Comparison of ENCODE assay signal across 21 cellular contexts in the genomic region with DNA sequence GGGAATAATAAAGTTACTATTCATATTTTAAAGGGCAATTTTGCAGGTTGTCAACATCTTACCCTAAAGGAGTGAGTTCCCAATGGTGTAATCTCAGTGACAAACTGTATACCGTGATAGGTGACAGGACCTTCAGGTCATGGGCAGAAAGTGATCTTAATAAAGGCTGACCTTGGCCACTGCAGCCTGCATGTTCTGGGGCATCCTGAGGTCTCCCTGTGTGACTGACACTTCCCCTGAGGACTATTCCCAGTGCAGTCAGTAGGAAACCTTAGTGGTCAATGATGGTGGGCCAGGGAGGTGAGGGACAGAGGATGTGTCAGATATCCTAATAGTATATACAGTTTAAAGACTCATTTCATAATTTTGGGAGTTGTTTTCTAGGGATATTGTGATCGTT.
"Had no signal": no experiment of that assay in that cellular context is flagged by ENCODE, and none has a peak within 500 bp of the region (broad histone marks: within the 10 kb centered on the region; RNA-seq: fewer than 3 reads in every experiment).

No MANE protein-coding gene starts in this region.

- H3K4me1 ChIP-seq: colonic mucosa, lower lobe of right lung had no signal

- DNase-seq: activated gamma-delta T cell treated with Interleukin-2 at 50 U/mL for 16 hours; activated T-cell treated with anti-CD3 and anti-CD28 coated beads, Interleukin-2, amount 50 U/mL, for 1 hour; brain microvascular endothelial cell; colonic mucosa; dorsolateral prefrontal cortex; effector memory CD8-positive, alpha-beta T cell; glutamatergic neuron; hypothalamus; lower lobe of right lung; naive thymus-derived CD4-positive, alpha-beta T cell; small intestine; stimulated activated CD4-positive, alpha-beta T cell treated with anti-CD3 and anti-CD28 coated beads, Interleukin-2, amount 100 ng/mL, for 24 hours; stimulated activated naive CD8-positive, alpha-beta T cell treated with anti-CD3 and anti-CD28 coated beads, Interleukin-15, amount 100 ng/mL, for 72 hours; T-helper 1 cell; trophoblast cell; uterus had no signal

- H3K9me3 Mint-ChIP-seq: activated naive CD4-positive, alpha-beta T cell treated with anti-CD3 and anti-CD28 coated beads, Interleukin-2, amount 50 U/mL, for 72 hours; effector memory CD8-positive, alpha-beta T cell; stimulated activated effector memory CD8-positive, alpha-beta T cell treated with anti-CD3 and anti-CD28 coated beads, Interleukin-12 subunit alpha, Interleukin-12 subunit beta, amount 100 ng/mL, for 72 hours; stimulated activated naive CD8-positive, alpha-beta T cell treated with anti-CD3 and anti-CD28 coated beads, Interleukin-15, amount 100 ng/mL, for 72 hours; WTC11 had no signal

- H3K36me3 ChIP-seq: ascending aorta, brain microvascular endothelial cell, colonic mucosa, lower lobe of right lung, uterus had no signal

- H3K4me3 Mint-ChIP-seq: effector memory CD8-positive, alpha-beta T cell; naive thymus-derived CD4-positive, alpha-beta T cell; stimulated activated effector memory CD8-positive, alpha-beta T cell treated with anti-CD3 and anti-CD28 coated beads, Interleukin-12 subunit alpha, Interleukin-12 subunit beta, amount 100 ng/mL, for 72 hours; stimulated activated naive CD8-positive, alpha-beta T cell treated with anti-CD3 and anti-CD28 coated beads, Interleukin-15, amount 100 ng/mL, for 72 hours; WTC11 had no signal

- ATAC-seq: activated naive CD4-positive, alpha-beta T cell treated with anti-CD3 and anti-CD28 coated beads, Interleukin-2, amount 50 U/mL, for 72 hours; effector memory CD8-positive, alpha-beta T cell; esophagus mucosa; lower lobe of right lung; naive thymus-derived CD4-positive, alpha-beta T cell; stimulated activated effector memory CD8-positive, alpha-beta T cell treated with anti-CD3 and anti-CD28 coated beads, Interleukin-12 subunit alpha, Interleukin-12 subunit beta, amount 100 ng/mL, for 72 hours; stimulated activated naive CD8-positive, alpha-beta T cell treated with anti-CD3 and anti-CD28 coated beads, Interleukin-15, amount 100 ng/mL, for 72 hours; WTC11 had no signal

- H3K4me3 ChIP-seq: ascending aorta, colonic mucosa, dorsolateral prefrontal cortex, lower lobe of right lung, uterus had no signal

- H3K4me1 Mint-ChIP-seq: naive thymus-derived CD4-positive, alpha-beta T cell; stimulated activated effector memory CD8-positive, alpha-beta T cell treated with anti-CD3 and anti-CD28 coated beads, Interleukin-12 subunit alpha, Interleukin-12 subunit beta, amount 100 ng/mL, for 72 hours; stimulated activated naive CD8-positive, alpha-beta T cell treated with anti-CD3 and anti-CD28 coated beads, Interleukin-15, amount 100 ng/mL, for 72 hours had no signal

- H3K27ac ChIP-seq: brain microvascular endothelial cell, colonic mucosa, dorsolateral prefrontal cortex, lower lobe of right lung, uterus had no signal

- H3K27ac Mint-ChIP-seq: activated naive CD4-positive, alpha-beta T cell treated with anti-CD3 and anti-CD28 coated beads, Interleukin-2, amount 50 U/mL, for 72 hours; effector memory CD8-positive, alpha-beta T cell; stimulated activated effector memory CD8-positive, alpha-beta T cell treated with anti-CD3 and anti-CD28 coated beads, Interleukin-12 subunit alpha, Interleukin-12 subunit beta, amount 100 ng/mL, for 72 hours; stimulated activated naive CD8-positive, alpha-beta T cell treated with anti-CD3 and anti-CD28 coated beads, Interleukin-15, amount 100 ng/mL, for 72 hours; WTC11 had no signal

- H3K9me3 ChIP-seq: ascending aorta, colonic mucosa, lower lobe of right lung, uterus had no signal

- H3K36me3 Mint-ChIP-seq: activated naive CD4-positive, alpha-beta T cell treated with anti-CD3 and anti-CD28 coated beads, Interleukin-2, amount 50 U/mL, for 72 hours; naive thymus-derived CD4-positive, alpha-beta T cell; stimulated activated effector memory CD8-positive, alpha-beta T cell treated with anti-CD3 and anti-CD28 coated beads, Interleukin-12 subunit alpha, Interleukin-12 subunit beta, amount 100 ng/mL, for 72 hours; WTC11 had no signal

- H3K27me3 ChIP-seq: ascending aorta, brain microvascular endothelial cell, colonic mucosa, uterus had no signal
